12 cellular contexts compared by ENCODE assay signal in genomic region chr16:1980026-1980769, GRCh38. TPM values are rescaled to one million over a fixed set of nuclear protein-coding genes. Genes with fewer than 3 reads are reported as not detected.
DNase-seq lines count a peak whose midpoint lies in the region; ATAC-seq, FAIRE-seq and TF ChIP-seq lines count a peak whose summit lies in the region.
"Had no signal": no experiment of that assay in that cellular context is flagged by ENCODE, and none has a peak within 500 bp of the region (broad histone marks: within the 10 kb centered on the region; RNA-seq: fewer than 3 reads in every experiment).

No MANE protein-coding gene starts in this region.

- H3K4me2 ChIP-seq in GM23248 (ENCODE audit: unreplicated experiment) (no peak overlapping the region), PC-3 (ENCODE audit: low read length) (peak overlapping the region; percentile 88), keratinocyte (ENCODE audit: control insufficient read depth, extremely low read depth, insufficient read depth, low read depth, low read length) (peak overlapping the region; percentile 61)

- no peaks in the 10 kb centered on the region for H4K20me1 ChIP-seq in GM23248 (ENCODE audit: insufficient read depth)
- H4K20me1 ChIP-seq in PC-3 (ENCODE audit: low read length), result no peaks in the 10 kb centered on the region
- H4K20me1 ChIP-seq in keratinocyte (ENCODE audit: control insufficient read depth, extremely low read depth, insufficient read depth, low read length), result no peaks in the 10 kb centered on the region

- intact Hi-C loops in PC-3 (cut with micrococcal nuclease), result no loop called here

- H3K4me3 ChIP-seq in GM23248 (no peak overlapping the region), PC-3 (ENCODE audit: low read length) (peak overlapping the region; percentile 64), keratinocyte (ENCODE audit: control insufficient read depth in 2 of 3, extremely low read depth in 1 of 3, insufficient read depth in 2 of 3, low read depth in 1 of 3, low read length in 3 of 3) (peak overlapping the region; percentile 40 to 52 (median 51))

- TF ChIP-seq CTCF in PC-3 (conservative IDR thresholded peaks at IDR 0.05; ENCODE audit: low read depth, low read length) (no peak), keratinocyte (optimal IDR thresholded peaks at IDR 0.05 in 1 of 3, IDR thresholded peaks at IDR 0.05 in 1 of 3, conservative IDR thresholded peaks at IDR 0.05 in 1 of 3; ENCODE audit: extremely low read depth in 1 of 3, insufficient read depth in 2 of 3, low read length in 3 of 3) (no peak)

- H3K27me3 ChIP-seq in GM23248 (replicated peaks; ENCODE audit: insufficient read depth), result peaks cover 21% of the 10 kb centered on the region
- H3K27me3 ChIP-seq in PC-3 (ENCODE audit: low read length), result no peaks in the 10 kb centered on the region
- peaks cover 34% of the 10 kb centered on the region for H3K27me3 ChIP-seq in keratinocyte (ENCODE audit: control insufficient read depth, extremely low read depth, insufficient read depth, low read length)

- no peak for FAIRE-seq in keratinocyte (lab: Jason Lieb, UNC)
- FAIRE-seq: GM18507 had no signal

- no peak overlapping the region for H3K27ac Mint-ChIP-seq in stimulated activated memory B cell treated with anti-CD40 and anti-IgM and Interleukin-4, amounts not matched to agents 10 μg/mL and 1 μg/mL and 100 μg/mL, for 72 hours
- H3K27ac Mint-ChIP-seq: naive thymus-derived CD4-positive, alpha-beta T cell had no signal

- H3K27ac ChIP-seq in GM23248 (no peak overlapping the region), PC-3 (ENCODE audit: low read length) (no peak overlapping the region), keratinocyte (ENCODE audit: control insufficient read depth, insufficient read depth, low read length) (no peak overlapping the region)

- DNase-seq in GM23248 (peak; percentile 39), PC-3 (no peak), keratinocyte (ENCODE audit: low read depth, low spot score) (no peak), UCSD-AML1 (lab: John Stamatoyannopoulos, UW; ENCODE audit: unreplicated experiment) (no peak)
- DNase-seq: CD8-positive, alpha-beta memory T cell; MV-4-11; naive thymus-derived CD4-positive, alpha-beta T cell had no signal

- in situ Hi-C loops in GM23248 (cut with MboI), result no loop called here

- H3K27me3 Mint-ChIP-seq in stimulated activated memory B cell treated with anti-CD40 and anti-IgM and Interleukin-4, amounts not matched to agents 10 μg/mL and 1 μg/mL and 100 μg/mL, for 72 hours, result peaks cover 49% of the 10 kb centered on the region

- WGBS in GM23248 (ENCODE audit: low coverage in 1 of 2, low lambda C conversion rate in 2 of 2, missing lambda C conversion rate in 2 of 2), 2 experiments, result 11 to 12% methylated on average over 43 to 53 of the region's 53 CpGs

- no peaks in the 10 kb centered on the region for H3K9me3 Mint-ChIP-seq in stimulated activated memory B cell treated with anti-CD40 and anti-IgM and Interleukin-4, amounts not matched to agents 10 μg/mL and 1 μg/mL and 100 μg/mL, for 72 hours
- H3K9me3 Mint-ChIP-seq: CD8-positive, alpha-beta memory T cell; naive thymus-derived CD4-positive, alpha-beta T cell had no signal

- H3K4me3 Mint-ChIP-seq in stimulated activated memory B cell treated with anti-CD40 and anti-IgM and Interleukin-4, amounts not matched to agents 10 μg/mL and 1 μg/mL and 100 μg/mL, for 72 hours, result no peak overlapping the region

- H3K36me3 ChIP-seq in GM23248 (ENCODE audit: low read depth), result no peaks in the 10 kb centered on the region; the same call in 1 of the 2 replicates
- H3K36me3 ChIP-seq in PC-3 (ENCODE audit: low read depth, low read length), result no peaks in the 10 kb centered on the region
- peaks cover 14 to 16% of the 10 kb centered on the region in 2 experiments for H3K36me3 ChIP-seq in keratinocyte (ENCODE audit: control insufficient read depth in 2 of 2, extremely low read depth in 1 of 2, insufficient read depth in 2 of 2, low read length in 2 of 2)

- H3K79me2 ChIP-seq in GM23248 (ENCODE audit: insufficient read depth) (0 out of 2 replicates have a peak, but pooled peaks cover 2% of the 10 kb centered on the region), PC-3 (ENCODE audit: low read length) (peaks cover 10% of the 10 kb centered on the region), keratinocyte (ENCODE audit: control insufficient read depth, insufficient read depth, low read length) (peaks cover 2% of the 10 kb centered on the region)

- dilution Hi-C loops in keratinocyte (cut with MboI; ENCODE audit: extremely low pct_ligation_motif_present, low sequenced_read_pairs), result no loop called here

- H3K9ac ChIP-seq in GM23248 (no peak overlapping the region), PC-3 (ENCODE audit: low read length) (no peak overlapping the region), keratinocyte (ENCODE audit: control insufficient read depth, extremely low read depth, insufficient read depth, low read length) (peak overlapping the region; percentile 57)

- no peak for ATAC-seq in PC-3
- ATAC-seq in stimulated activated memory B cell treated with anti-CD40 and anti-IgM and Interleukin-4, amounts not matched to agents 10 μg/mL and 1 μg/mL and 100 μg/mL, for 72 hours, result no peak
- ATAC-seq in HG03354 (IDR thresholded peaks at IDR 0.05; ENCODE audit: poor library complexity, severe bottlenecking, unreplicated experiment), result no peak
- ATAC-seq: naive thymus-derived CD4-positive, alpha-beta T cell had no signal

- CTCF ChIA-PET in PC-3 (lab: Charles Lee), result no interaction called here

- H3K4me1 ChIP-seq in GM23248 (ENCODE audit: insufficient read depth) (no peaks in the 10 kb centered on the region), PC-3 (ENCODE audit: insufficient read depth, low read length) (peaks cover 39% of the 10 kb centered on the region), keratinocyte (ENCODE audit: control insufficient read depth, extremely low read depth, insufficient read depth, low read length) (peaks cover 32% of the 10 kb centered on the region)

- H2AFZ ChIP-seq in GM23248 (no peak overlapping the region), PC-3 (ENCODE audit: low read length) (no peak overlapping the region), keratinocyte (ENCODE audit: control insufficient read depth, low read length) (no peak overlapping the region)

- H3F3A ChIP-seq in GM23248 (ENCODE audit: insufficient read depth) (peaks cover 9% of the 10 kb centered on the region), PC-3 (ENCODE audit: low read length, unreplicated experiment) (peaks cover 3% of the 10 kb centered on the region)

- POLR2A ChIA-PET in PC-3 (lab: Charles Lee; ENCODE audit: unreplicated experiment), result no interaction called here

- H3K36me3 Mint-ChIP-seq in stimulated activated memory B cell treated with anti-CD40 and anti-IgM and Interleukin-4, amounts not matched to agents 10 μg/mL and 1 μg/mL and 100 μg/mL, for 72 hours, result peaks cover 36% of the 10 kb centered on the region

- peaks cover 45% of the 10 kb centered on the region for H3K4me1 Mint-ChIP-seq in stimulated activated memory B cell treated with anti-CD40 and anti-IgM and Interleukin-4, amounts not matched to agents 10 μg/mL and 1 μg/mL and 100 μg/mL, for 72 hours

- no peaks in the 10 kb centered on the region for H3K9me2 ChIP-seq in GM23248 (ENCODE audit: insufficient read depth)
- no peaks in the 10 kb centered on the region for H3K9me2 ChIP-seq in PC-3 (replicated peaks; ENCODE audit: low read length)

- peaks cover 2% of the 10 kb centered on the region for H3K9me1 ChIP-seq in keratinocyte (ENCODE audit: control insufficient read depth, extremely low read depth, insufficient read depth, low read length)

- H3K9me3 ChIP-seq in GM23248 (ENCODE audit: low read depth), result no peaks in the 10 kb centered on the region
- no peaks in the 10 kb centered on the region for H3K9me3 ChIP-seq in PC-3 (ENCODE audit: low read length)
- no peaks in the 10 kb centered on the region for H3K9me3 ChIP-seq in keratinocyte (ENCODE audit: control insufficient read depth, low read depth, low read length)

- BruUV-seq in PC-3 (replicated peaks; lab: Mats Ljungman, UMichigan), result no TSS peak

RNA-seq across cellular contexts. Expression of gene NOXO1, which starts 1.1 kb away (rescaled TPM):
- not detected in 2 replicates for total RNA-seq in GM23248 (2014; rRNA removed; shearing (Covaris generic))
- polyA plus RNA-seq in GM23248 (2016; fragmentation: Nextera tagmentation; extraction: Ambion mirVana) (0.23 TPM in 1 of 2 replicates, not detected in the other), keratinocyte (0.38 to 1.1 TPM (median 0.54 TPM) in 3 replicates)
- 2.4 and 3.4 TPM in 2 replicates for total RNA-seq in PC-3 (2014; rRNA removed)
- polyA plus RNA-seq in keratinocyte (2011; ENCODE audit: low read depth), result not detected
- 0.27 and 1.4 TPM in 2 replicates for polyA plus RNA-seq in keratinocyte (2011; cell fraction: cytosol; rRNA removed)
- 0.37 and 0.81 TPM in 2 replicates for polyA plus RNA-seq in keratinocyte (2011; cell fraction: nucleus; rRNA removed)
- 0.27 and 0.88 TPM in 2 replicates for polyA plus RNA-seq in keratinocyte (2012; ENCODE audit: low replicate concordance)
- polyA minus RNA-seq in keratinocyte, result not detected in 3 replicates
- polyA minus RNA-seq in keratinocyte (2011; cell fraction: cytosol; rRNA and poly(A)+ RNA removed), result 2.9 TPM
- not detected in 2 replicates for polyA minus RNA-seq in keratinocyte (2011; cell fraction: nucleus; rRNA and poly(A)+ RNA removed)
- total RNA-seq: subcutaneous adipose tissue had no signal
- polyA plus RNA-seq: CD8-positive, alpha-beta memory T cell had no signal

RNA-seq across cellular contexts. Expression of gene GFER, which starts 3.8 kb away (rescaled TPM):
- total RNA-seq in GM23248 (2014; rRNA removed; shearing (Covaris generic)), result 16.4 and 26.4 TPM in 2 replicates
- polyA plus RNA-seq in GM23248 (2016; fragmentation: Nextera tagmentation; extraction: Ambion mirVana) (31.0 and 31.6 TPM in 2 replicates), keratinocyte (10.3 to 13.4 TPM (median 12.0 TPM) in 3 replicates)
- 66.8 and 77.2 TPM in 2 replicates for total RNA-seq in PC-3 (2014; rRNA removed)
- 10.4 TPM for polyA plus RNA-seq in keratinocyte (2011; ENCODE audit: low read depth)
- polyA plus RNA-seq in keratinocyte (2011; cell fraction: cytosol; rRNA removed), result 5.7 and 7.9 TPM in 2 replicates
- polyA plus RNA-seq in keratinocyte (2011; cell fraction: nucleus; rRNA removed), result 6.2 and 7.1 TPM in 2 replicates
- 14.5 and 29.1 TPM in 2 replicates for polyA plus RNA-seq in keratinocyte (2012; ENCODE audit: low replicate concordance)
- polyA minus RNA-seq in keratinocyte, result 2.9 to 13.9 TPM (median 6.6 TPM) in 3 replicates
- polyA minus RNA-seq in keratinocyte (2011; cell fraction: cytosol; rRNA and poly(A)+ RNA removed), result 28.2 TPM
- 2.7 and 3.3 TPM in 2 replicates for polyA minus RNA-seq in keratinocyte (2011; cell fraction: nucleus; rRNA and poly(A)+ RNA removed)

RNA-seq across cellular contexts. Expression of gene TBL3, which starts 8.3 kb away (rescaled TPM):
- 43.7 and 68.5 TPM in 2 replicates for total RNA-seq in GM23248 (2014; rRNA removed; shearing (Covaris generic))
- 46.8 and 52.0 TPM in 2 replicates for polyA plus RNA-seq in GM23248 (2016; fragmentation: Nextera tagmentation; extraction: Ambion mirVana)
- 71.5 and 111 TPM in 2 replicates for total RNA-seq in PC-3 (2014; rRNA removed)
- polyA plus RNA-seq in keratinocyte, result 27.8 to 45.1 TPM (median 40.1 TPM) in 3 replicates
- polyA plus RNA-seq in keratinocyte (2011; ENCODE audit: low read depth), result 43.5 TPM
- polyA plus RNA-seq in keratinocyte (2011; cell fraction: cytosol; rRNA removed), result 22.8 and 61.3 TPM in 2 replicates
- polyA plus RNA-seq in keratinocyte (2011; cell fraction: nucleus; rRNA removed), result 51.3 and 60.4 TPM in 2 replicates
- polyA plus RNA-seq in keratinocyte (2012; ENCODE audit: low replicate concordance), result 49.3 and 57.0 TPM in 2 replicates
- 68.2 to 114 TPM (median 76.7 TPM) in 3 replicates for polyA minus RNA-seq in keratinocyte
- 132 TPM for polyA minus RNA-seq in keratinocyte (2011; cell fraction: cytosol; rRNA and poly(A)+ RNA removed)
- 56.5 and 64.3 TPM in 2 replicates for polyA minus RNA-seq in keratinocyte (2011; cell fraction: nucleus; rRNA and poly(A)+ RNA removed)

RNA-seq across cellular contexts. Expression of gene SYNGR3, which starts 9.6 kb away (rescaled TPM):
- total RNA-seq in GM23248 (2014; rRNA removed; shearing (Covaris generic)), result 0.22 and 0.76 TPM in 2 replicates
- 0.72 and 1.3 TPM in 2 replicates for polyA plus RNA-seq in GM23248 (2016; fragmentation: Nextera tagmentation; extraction: Ambion mirVana)
- 1.5 and 2.8 TPM in 2 replicates for total RNA-seq in PC-3 (2014; rRNA removed)
- polyA plus RNA-seq in keratinocyte, result 0.12 to 0.30 TPM (median 0.28 TPM) in 3 replicates
- not detected for polyA plus RNA-seq in keratinocyte (2011; ENCODE audit: low read depth)
- polyA plus RNA-seq in keratinocyte (2011; cell fraction: cytosol; rRNA removed), result 0.12 and 0.29 TPM in 2 replicates
- polyA plus RNA-seq in keratinocyte (2011; cell fraction: nucleus; rRNA removed), result 0.13 and 0.19 TPM in 2 replicates
- 0.27 and 0.29 TPM in 2 replicates for polyA plus RNA-seq in keratinocyte (2012; ENCODE audit: low replicate concordance)
- 0.16 to 0.30 TPM in 2 of 3 replicates, not detected in the other for polyA minus RNA-seq in keratinocyte
- polyA minus RNA-seq in keratinocyte (2011; cell fraction: cytosol; rRNA and poly(A)+ RNA removed), result not detected
- polyA minus RNA-seq in keratinocyte (2011; cell fraction: nucleus; rRNA and poly(A)+ RNA removed), result not detected in 2 replicates
- total RNA-seq: subcutaneous adipose tissue had no signal

RNA-seq across cellular contexts. Expression of gene RNF151, which starts 13.5 kb away (rescaled TPM):
- total RNA-seq in GM23248 (2014; rRNA removed; shearing (Covaris generic)), result not detected in 2 replicates
- polyA plus RNA-seq in GM23248 (2016; fragmentation: Nextera tagmentation; extraction: Ambion mirVana) (0.25 TPM in 1 of 2 replicates, not detected in the other), keratinocyte (not detected in 3 replicates)
- not detected in 2 replicates for total RNA-seq in PC-3 (2014; rRNA removed)
- polyA plus RNA-seq in keratinocyte (2011; ENCODE audit: low read depth), result not detected
- not detected in 2 replicates for polyA plus RNA-seq in keratinocyte (2011; cell fraction: cytosol; rRNA removed)
- not detected in 2 replicates for polyA plus RNA-seq in keratinocyte (2011; cell fraction: nucleus; rRNA removed)
- not detected in 2 replicates for polyA plus RNA-seq in keratinocyte (2012; ENCODE audit: low replicate concordance)
- polyA minus RNA-seq in keratinocyte, result not detected in 3 replicates
- not detected for polyA minus RNA-seq in keratinocyte (2011; cell fraction: cytosol; rRNA and poly(A)+ RNA removed)
- not detected in 2 replicates for polyA minus RNA-seq in keratinocyte (2011; cell fraction: nucleus; rRNA and poly(A)+ RNA removed)
- total RNA-seq: CD8-positive, alpha-beta memory T cell; cerebellum; subcutaneous adipose tissue had no signal
- polyA plus RNA-seq: CD8-positive, alpha-beta memory T cell; naive thymus-derived CD4-positive, alpha-beta T cell had no signal
